1 cellular context compared by ENCODE assay signal in genomic region chr2:241195506-241196130, GRCh38.
A peak's percentile ranks its signal among the peaks of the same experiment; 100 is the strongest.
TF ChIP-seq lines count a peak whose summit lies in the region.

No MANE protein-coding gene starts in this region.

TF ChIP-seq in HepG2, 621 proteins besides CTCF, POLR2A, EP300 and RAD21 (continued from another document and continues in another):
- TF ChIP-seq TMF1 (CRISPR knock-in tag; IDR thresholded peaks at IDR 0.05; ENCODE audit: low read depth) (no peak), BCL6 (CRISPR knock-in tag; IDR thresholded peaks at IDR 0.05) (no peak), NFIC (IDR thresholded peaks at IDR 0.05; ENCODE audit: low read length) (no peak), PBX2 (CRISPR knock-in tag; IDR thresholded peaks at IDR 0.05) (no peak), DNMT1 (CRISPR knock-in tag; IDR thresholded peaks at IDR 0.05) (no peak), ZNF607 (CRISPR knock-in tag; IDR thresholded peaks at IDR 0.05; ENCODE audit: borderline replicate concordance) (no peak), ATF2 (CRISPR knock-in tag; IDR thresholded peaks at IDR 0.05) (no peak), SUZ12 (IDR thresholded peaks at IDR 0.05; ENCODE audit: low read depth, low read length) (no peak), PRDM4 (CRISPR knock-in tag; IDR thresholded peaks at IDR 0.05; ENCODE audit: borderline replicate concordance) (no peak), ZNF598 (CRISPR knock-in tag; IDR thresholded peaks at IDR 0.05; ENCODE audit: borderline replicate concordance) (no peak), ZNF121 (CRISPR knock-in tag; IDR thresholded peaks at IDR 0.05) (peak; percentile 13; the same call in 1 of the 2 replicates), ZSCAN30 (CRISPR knock-in tag; IDR thresholded peaks at IDR 0.05) (no peak), FOXC1 (CRISPR knock-in tag; IDR thresholded peaks at IDR 0.05; ENCODE audit: borderline replicate concordance) (no peak), RORA (CRISPR knock-in tag; IDR thresholded peaks at IDR 0.05) (no peak), SPEN (CRISPR knock-in tag; IDR thresholded peaks at IDR 0.05; ENCODE audit: low read depth) (0 out of 2 replicates have a peak, but pooled peaks have one; percentile 25), ZNF280D (CRISPR knock-in tag; IDR thresholded peaks at IDR 0.05) (no peak), AKAP8 (CRISPR knock-in tag; IDR thresholded peaks at IDR 0.05) (0 out of 2 replicates have a peak, but pooled peaks have one; percentile 37), ZFP90 (CRISPR knock-in tag; IDR thresholded peaks at IDR 0.05; ENCODE audit: borderline replicate concordance) (no peak), E2F5 (CRISPR knock-in tag; conservative IDR thresholded peaks at IDR 0.05) (no peak), ZHX2 (IDR thresholded peaks at IDR 0.05; ENCODE audit: low read depth) (no peak), ZHX2 (CRISPR knock-in tag; IDR thresholded peaks at IDR 0.05; ENCODE audit: borderline replicate concordance) (no peak), ZSCAN12 (CRISPR knock-in tag; IDR thresholded peaks at IDR 0.05) (no peak), RNF2 (conservative IDR thresholded peaks at IDR 0.05; ENCODE audit: low read depth) (no peak), AHR (CRISPR knock-in tag; IDR thresholded peaks at IDR 0.05) (no peak), ZNF790 (CRISPR knock-in tag; IDR thresholded peaks at IDR 0.05; ENCODE audit: borderline replicate concordance) (no peak), XBP1 (CRISPR knock-in tag; IDR thresholded peaks at IDR 0.05) (no peak), ZNF296 (CRISPR knock-in tag; conservative IDR thresholded peaks at IDR 0.05) (no peak), ZNF687 (CRISPR knock-in tag; IDR thresholded peaks at IDR 0.05) (peak; percentile 56; the same call in 1 of the 2 replicates), HNF4A (CRISPR knock-in tag; IDR thresholded peaks at IDR 0.05) (peak; percentile 45; the same call in 1 of the 2 replicates), ELF4 (CRISPR knock-in tag; IDR thresholded peaks at IDR 0.05; ENCODE audit: borderline replicate concordance) (no peak), DPF2 (CRISPR knock-in tag; IDR thresholded peaks at IDR 0.05; ENCODE audit: borderline replicate concordance, low read depth) (no peak), MXD1 (CRISPR knock-in tag; IDR thresholded peaks at IDR 0.05) (0 out of 2 replicates have a peak, but pooled peaks have one; percentile 38), RARA (CRISPR knock-in tag; IDR thresholded peaks at IDR 0.05) (no peak), MXD4 (CRISPR knock-in tag; IDR thresholded peaks at IDR 0.05) (no peak), ZBTB20 (CRISPR knock-in tag; IDR thresholded peaks at IDR 0.05; ENCODE audit: borderline replicate concordance, low read depth) (no peak), RFX5 (IDR thresholded peaks at IDR 0.05; ENCODE audit: low read depth, low read length) (no peak), ARID3A (IDR thresholded peaks at IDR 0.05; ENCODE audit: low read depth, low read length) (no peak), RBM22 (optimal IDR thresholded peaks at IDR 0.05; ENCODE audit: low read length) (no peak), ZNF674 (CRISPR knock-in tag; IDR thresholded peaks at IDR 0.05; ENCODE audit: low read depth) (no peak)
